ENCODE assay signal across 17 cellular contexts in the genomic region with DNA sequence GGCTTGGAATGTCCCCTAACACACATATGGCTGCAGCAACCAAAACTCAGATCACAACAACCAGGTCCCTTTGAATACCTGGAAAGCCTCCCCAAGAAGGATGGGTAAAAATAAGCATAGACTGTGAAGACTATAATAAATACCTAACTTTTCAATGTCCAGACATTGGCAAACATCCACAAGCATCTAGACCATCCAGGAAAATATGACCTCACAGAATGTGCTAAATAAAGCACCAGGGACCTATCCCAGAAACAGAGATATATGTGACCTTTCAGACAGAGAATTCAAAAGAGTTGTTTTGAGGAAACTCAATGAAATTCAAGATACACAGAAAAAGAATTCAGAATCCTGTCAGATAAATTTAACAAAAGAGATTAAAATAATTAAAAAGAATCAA.
DNase-seq lines count a peak whose midpoint lies in the region; ATAC-seq and TF ChIP-seq lines count a peak whose summit lies in the region.
"Had no signal": no experiment of that assay in that cellular context is flagged by ENCODE, and none has a peak within 500 bp of the region (broad histone marks: within the 10 kb centered on the region; RNA-seq: fewer than 3 reads in every experiment).

No MANE protein-coding gene starts in this region.

- H3K9me3 Mint-ChIP-seq in MCF 10A (ENCODE audit: unreplicated experiment), result peaks cover 26% of the 10 kb centered on the region

- POLR2A ChIA-PET in MCF 10A (lab: Yijun Ruan, JAX), result interaction anchor here (1.5 kb wide), 1 partner anchor 32 kb away, joined by 3 read pairs; no protein-coding TSS in a partner anchor

- TF ChIP-seq POLR2A in breast epithelium (IDR thresholded peaks at IDR 0.05) (no peak), right lobe of liver (IDR thresholded peaks at IDR 0.05) (no peak)

- no peak overlapping the region for H3K4me3 ChIP-seq in breast epithelium
- no peak overlapping the region for H3K4me3 ChIP-seq in ascending aorta
- no peak overlapping the region for H3K4me3 ChIP-seq in skeletal muscle cell (ENCODE audit: low read depth, low read length)
- no peak overlapping the region for H3K4me3 ChIP-seq in right lobe of liver
- H3K4me3 ChIP-seq: BLaER1 treated with 17β-estradiol and CSF1 and Interleukin-3, amounts not matched to agents 10 nM and 100 nM; PC-9 had no signal

- peaks cover 12% of the 10 kb centered on the region for H3K4me1 Mint-ChIP-seq in MCF 10A (ENCODE audit: insufficient read depth, unreplicated experiment)

- H3K27ac ChIP-seq in breast epithelium (no peak overlapping the region), ascending aorta (peak overlapping the region; percentile 45 to 53), right lobe of liver (no peak overlapping the region)
- H3K27ac ChIP-seq: BLaER1 treated with 17β-estradiol and CSF1 and Interleukin-3, amounts not matched to agents 10 nM and 100 nM; KMS-11; PC-9 had no signal

- H3K27me3 ChIP-seq in breast epithelium (no peaks in the 10 kb centered on the region), ascending aorta (no peaks in the 10 kb centered on the region), right lobe of liver (no peaks in the 10 kb centered on the region)
- H3K27me3 ChIP-seq: BLaER1 treated with 17β-estradiol and CSF1 and Interleukin-3, amounts not matched to agents 10 nM and 100 nM had no signal

- peaks cover 0 to 10% of the 10 kb centered on the region in 2 donors for H3K9me3 ChIP-seq in breast epithelium
- peaks cover 4 to 17% of the 10 kb centered on the region in 2 donors for H3K9me3 ChIP-seq in ascending aorta
- peaks cover 0 to 7% (median 0%) of the 10 kb centered on the region in 4 donors for H3K9me3 ChIP-seq in right lobe of liver

- no peak for ATAC-seq in right lobe of liver

- H3K36me3 Mint-ChIP-seq in MCF 10A (ENCODE audit: insufficient read depth, unreplicated experiment), result peaks cover 9% of the 10 kb centered on the region

- no peak overlapping the region for H3K4me3 Mint-ChIP-seq in MCF 10A (ENCODE audit: unreplicated experiment)

- BruUV-seq in MCF 10A (replicated peaks; lab: Mats Ljungman, UMichigan), result no TSS peak

- CTCF ChIA-PET in MCF 10A (lab: Yijun Ruan, JAX), result no interaction called here

- intact Hi-C loops in MCF 10A (cut with micrococcal nuclease) (no loop called here), breast epithelium (cut with DNase I; ENCODE audit: low total_unique reads) (no loop called here), ascending aorta (cut with DNase I) (no loop called here), right lobe of liver (cut with DNase I) (no loop called here)

- TF ChIP-seq CTCF in MCF 10A (IDR thresholded peaks at IDR 0.05; ENCODE audit: unreplicated experiment) (no peak), breast epithelium (IDR thresholded peaks at IDR 0.05) (no peak), ascending aorta (IDR thresholded peaks at IDR 0.05) (no peak), right lobe of liver (IDR thresholded peaks at IDR 0.05) (no peak)

- DNase-seq in MCF 10A (ENCODE audit: unreplicated experiment), result no peak
- DNase-seq in breast epithelium (ENCODE audit: low spot score in 2 of 2), result no peak
- no peak for DNase-seq in ascending aorta (ENCODE audit: low spot score in 2 of 2)
- DNase-seq in fibroblast of gingiva (ENCODE audit: low read depth), result peak; percentile 20
- DNase-seq in skeletal muscle cell (ENCODE audit: low read depth), result peak; percentile 1
- DNase-seq in KG1 (lab: John Stamatoyannopoulos, UW), result no peak
- no peak for DNase-seq in DMS153 treated with DMSO at 0.1 percent for 48 hours (lab: John Stamatoyannopoulos, UW; ENCODE audit: unreplicated experiment)
- DNase-seq in right lobe of liver, result no peak
- DNase-seq: 8988T, DND-41, GDM1, NCI-H1048, NCI-H2081 treated with DMSO at 0.1 percent for 48 hours, NCI-H524, PC-9 had no signal

- H3K4me1 ChIP-seq in breast epithelium (no peaks in the 10 kb centered on the region), ascending aorta (peaks cover 0 to 10% of the 10 kb centered on the region in 2 donors), right lobe of liver (no peaks in the 10 kb centered on the region)
- H3K4me1 ChIP-seq: BLaER1 treated with 17β-estradiol and CSF1 and Interleukin-3, amounts not matched to agents 10 nM and 100 nM had no signal

- peak overlapping the region; percentile 17 for H3K27ac Mint-ChIP-seq in MCF 10A (ENCODE audit: low read depth, unreplicated experiment)

- no peaks in the 10 kb centered on the region for H3K27me3 Mint-ChIP-seq in MCF 10A (ENCODE audit: insufficient read depth, unreplicated experiment)

- H3K36me3 ChIP-seq in breast epithelium (no peaks in the 10 kb centered on the region), ascending aorta (no peaks in the 10 kb centered on the region), right lobe of liver (no peaks in the 10 kb centered on the region)

Comparison
In these comparisons a context has a peak if more than half of its experiments do, and no peak if none do; other contexts are left out.
1. DNase-seq: peak in fibroblast of gingiva (single experiment) and skeletal muscle cell (single experiment); none in MCF 10A (single experiment), breast epithelium (0 of 2), ascending aorta (0 of 2), KG1 (single experiment), DMS153 treated with DMSO at 0.1 percent for 48 hours (single experiment) and right lobe of liver (0 of 3).
2. H3K27ac ChIP-seq: peak in ascending aorta (2 of 2); none in breast epithelium (0 of 2) and right lobe of liver (0 of 3).